22 cellular contexts compared by ENCODE assay signal in the genomic region with DNA sequence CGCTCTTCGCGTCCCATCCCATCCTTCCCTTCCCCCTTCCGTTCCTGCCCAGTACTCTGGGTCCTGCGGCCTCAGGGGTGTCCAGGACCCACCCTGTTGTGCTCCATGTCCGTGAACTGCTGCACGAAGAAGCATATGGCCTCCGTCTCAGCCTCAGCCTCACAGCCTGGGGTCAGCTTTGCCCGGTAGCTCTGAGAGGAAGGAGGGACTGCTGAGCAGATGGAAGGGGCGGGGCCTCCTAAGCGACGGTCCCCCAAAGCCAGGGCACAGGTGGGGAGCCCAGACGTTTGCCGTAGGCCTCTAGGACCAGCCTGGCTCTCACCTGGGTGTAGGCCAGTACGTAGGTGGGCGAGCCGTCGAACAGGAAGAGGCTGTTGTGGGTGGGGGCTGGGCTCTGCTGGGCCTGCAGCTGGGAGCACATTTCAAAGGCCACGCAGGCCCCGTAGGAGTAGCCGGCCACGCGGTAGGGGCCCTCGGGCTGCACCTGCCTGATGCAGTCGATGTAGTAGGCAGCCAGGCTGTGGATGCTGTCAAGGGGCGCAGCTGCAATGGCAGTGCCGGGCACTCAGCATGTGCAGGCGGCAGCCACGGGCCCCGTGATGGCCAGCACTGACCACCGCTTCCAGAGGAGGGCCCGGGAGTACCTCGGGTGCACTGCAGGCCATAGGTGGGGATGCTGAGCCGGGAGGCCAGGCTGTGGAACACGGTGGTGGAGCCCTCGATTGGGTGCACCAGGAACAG.
"Had no signal": no experiment of that assay in that cellular context is flagged by ENCODE, and none has a peak within 500 bp of the region (broad histone marks: within the 10 kb centered on the region; RNA-seq: fewer than 3 reads in every experiment).

No MANE protein-coding gene starts in this region.

- H3K4me1 ChIP-seq: gastroesophageal sphincter, left ventricle myocardium inferior, parathyroid adenoma, prostate gland had no signal

- DNase-seq: effector memory CD8-positive, alpha-beta T cell; esophagus squamous epithelium; foreskin fibroblast; head of caudate nucleus; kidney; left cardiac atrium; left ventricle myocardium inferior; mesenchymal stem cell; midbrain; spleen; stimulated activated CD4-positive, alpha-beta T cell treated with anti-CD3 and anti-CD28 coated beads, Interleukin-15, amount 100 ng/mL, for 24 hours; stimulated activated CD4-positive, alpha-beta T cell treated with anti-CD3 and anti-CD28 coated beads, Interleukin-2, amount 100 ng/mL, for 24 hours; stimulated activated naive CD4-positive, alpha-beta T cell had no signal

- H3K79me2 ChIP-seq: hepatocyte, parathyroid adenoma had no signal

- H3K9me3 ChIP-seq: esophagus squamous epithelium, gastroesophageal sphincter, left ventricle myocardium inferior, prostate gland, spleen had no signal

- H3K4me2 ChIP-seq: hepatocyte had no signal

- ATAC-seq: gastroesophageal sphincter; left cardiac atrium; natural killer cell treated with Interleukin-12 subunit alpha and Interleukin-12 subunit beta and Interleukin-15 and Interleukin-18, amount 100 ng/mL, for 72 hours; sciatic nerve had no signal

- H3K4me3 ChIP-seq: esophagus squamous epithelium, gastroesophageal sphincter, hepatocyte, left ventricle myocardium inferior, lung, prostate gland, spleen had no signal

- H2AFZ ChIP-seq: hepatocyte, parathyroid adenoma had no signal

- H3K9ac ChIP-seq: parathyroid adenoma had no signal

- FAIRE-seq: colon, kidney, urothelium cell line had no signal

- H3K27ac ChIP-seq: esophagus squamous epithelium, gastroesophageal sphincter, hepatocyte, left ventricle myocardium inferior, parathyroid adenoma, prostate gland, spleen had no signal

- H3K27me3 ChIP-seq: esophagus squamous epithelium, gastroesophageal sphincter, hepatocyte, spleen had no signal
